1 cellular context compared by ENCODE assay signal in genomic region chr14:31457665-31458659, GRCh38.
TF ChIP-seq lines count a peak whose summit lies in the region.

No MANE protein-coding gene starts in this region.

TF ChIP-seq in HepG2, 621 proteins besides CTCF, POLR2A, EP300 and RAD21 (continued from another document and continues in another):
- TF ChIP-seq NCOA2 (CRISPR knock-in tag; IDR thresholded peaks at IDR 0.05) (peak; percentile 53; the same call in 1 of the 2 replicates), ELK4 (CRISPR knock-in tag; IDR thresholded peaks at IDR 0.05; ENCODE audit: borderline replicate concordance) (no peak), E2F5 (CRISPR knock-in tag; conservative IDR thresholded peaks at IDR 0.05) (no peak), TEAD2 (CRISPR knock-in tag; IDR thresholded peaks at IDR 0.05) (no peak), TAF1 (CRISPR knock-in tag; IDR thresholded peaks at IDR 0.05) (no peak), MIER2 (CRISPR knock-in tag; IDR thresholded peaks at IDR 0.05) (no peak), ZNF576 (CRISPR knock-in tag; IDR thresholded peaks at IDR 0.05) (no peak), ZNF513 (CRISPR knock-in tag; conservative IDR thresholded peaks at IDR 0.05) (no peak), ZBTB38 (CRISPR knock-in tag; IDR thresholded peaks at IDR 0.05) (no peak), ISL2 (CRISPR knock-in tag; IDR thresholded peaks at IDR 0.05) (no peak), TMF1 (CRISPR knock-in tag; IDR thresholded peaks at IDR 0.05; ENCODE audit: low read depth) (no peak), HMGXB4 (CRISPR knock-in tag; IDR thresholded peaks at IDR 0.05; ENCODE audit: borderline replicate concordance in 1 of 2, low read depth in 1 of 2) (no peak; a peak in 1 of 4 replicates), PITX1 (CRISPR knock-in tag; IDR thresholded peaks at IDR 0.05) (no peak), HOMEZ (CRISPR knock-in tag; IDR thresholded peaks at IDR 0.05; ENCODE audit: low read depth) (no peak; the same call in 1 of the 2 replicates), ATF1 (CRISPR knock-in tag; IDR thresholded peaks at IDR 0.05) (peak; percentile 62), ZNF354B (CRISPR knock-in tag; IDR thresholded peaks at IDR 0.05) (peak; percentile 89; the same call in 1 of the 2 replicates), ZNF792 (CRISPR knock-in tag; IDR thresholded peaks at IDR 0.05) (peak; percentile 60; the same call in 1 of the 2 replicates), ZNF230 (CRISPR knock-in tag; IDR thresholded peaks at IDR 0.05) (no peak), KMT2A (CRISPR knock-in tag; IDR thresholded peaks at IDR 0.05) (no peak), ZNF335 (CRISPR knock-in tag; IDR thresholded peaks at IDR 0.05) (no peak), ZIK1 (CRISPR knock-in tag; IDR thresholded peaks at IDR 0.05; ENCODE audit: borderline replicate concordance, low read depth) (no peak), TFDP2 (CRISPR knock-in tag; IDR thresholded peaks at IDR 0.05) (peak; percentile 6; the same call in 1 of the 2 replicates), RAD51 (IDR thresholded peaks at IDR 0.05; ENCODE audit: borderline replicate concordance) (no peak), ZNF883 (CRISPR knock-in tag; IDR thresholded peaks at IDR 0.05; ENCODE audit: not compliant biosample characterization) (no peak), ZNF619 (CRISPR knock-in tag; IDR thresholded peaks at IDR 0.05) (no peak), FOXC1 (CRISPR knock-in tag; IDR thresholded peaks at IDR 0.05; ENCODE audit: borderline replicate concordance) (no peak), ZEB1 (IDR thresholded peaks at IDR 0.05; ENCODE audit: insufficient replicate concordance, low read depth) (no peak), SRY (CRISPR knock-in tag; IDR thresholded peaks at IDR 0.05) (no peak), RARG (CRISPR knock-in tag; IDR thresholded peaks at IDR 0.05; ENCODE audit: low read depth) (no peak), MEF2D (CRISPR knock-in tag; IDR thresholded peaks at IDR 0.05) (peak; percentile 52; the same call in 1 of the 2 replicates), NCOR1 (IDR thresholded peaks at IDR 0.05; ENCODE audit: borderline replicate concordance, low read length) (peak; percentile 75; the same call in 1 of the 2 replicates), ZSCAN30 (CRISPR knock-in tag; IDR thresholded peaks at IDR 0.05) (no peak), ZBTB21 (CRISPR knock-in tag; IDR thresholded peaks at IDR 0.05) (peak; percentile 88), ATF6 (CRISPR knock-in tag; conservative IDR thresholded peaks at IDR 0.05) (no peak), ZNF891 (CRISPR knock-in tag; IDR thresholded peaks at IDR 0.05) (no peak), ATF7-NPFF (CRISPR knock-in tag; IDR thresholded peaks at IDR 0.05; ENCODE audit: low read depth) (no peak), ZBTB26 (CRISPR knock-in tag; IDR thresholded peaks at IDR 0.05; ENCODE audit: borderline replicate concordance) (no peak), GLMP (CRISPR knock-in tag; IDR thresholded peaks at IDR 0.05; ENCODE audit: borderline replicate concordance) (no peak), NR1H2 (CRISPR knock-in tag; IDR thresholded peaks at IDR 0.05; ENCODE audit: borderline replicate concordance, low read depth) (no peak), HBP1 (CRISPR knock-in tag; IDR thresholded peaks at IDR 0.05; ENCODE audit: low read depth) (no peak), MLX (CRISPR knock-in tag; IDR thresholded peaks at IDR 0.05) (0 out of 2 replicates have a peak, but pooled peaks have one; percentile 15), BCL6 (CRISPR knock-in tag; IDR thresholded peaks at IDR 0.05) (peak; percentile 80), IKZF5 (CRISPR knock-in tag; IDR thresholded peaks at IDR 0.05) (no peak), ZNF17 (CRISPR knock-in tag; IDR thresholded peaks at IDR 0.05) (no peak; the same call in 1 of the 2 replicates), SUZ12 (IDR thresholded peaks at IDR 0.05; ENCODE audit: low read depth, low read length) (no peak), HMG20B (CRISPR knock-in tag; conservative IDR thresholded peaks at IDR 0.05) (peak; percentile 81), MTA3 (CRISPR knock-in tag; IDR thresholded peaks at IDR 0.05) (no peak), E2F1 (CRISPR knock-in tag; IDR thresholded peaks at IDR 0.05) (no peak; the same call in 1 of the 2 replicates)
